8 cellular contexts compared by ENCODE assay signal in genomic region chr6:160990847-160991410, GRCh38. TPM values are rescaled to one million over a fixed set of nuclear protein-coding genes. Genes with fewer than 3 reads are reported as not detected.
DNase-seq lines count a peak whose midpoint lies in the region; ATAC-seq and TF ChIP-seq lines count a peak whose summit lies in the region.

No MANE protein-coding gene starts in this region.

- H3K4me1 ChIP-seq in SK-N-SH (ENCODE audit: control insufficient read depth in 1 of 2, insufficient read depth in 2 of 2, low read depth in 1 of 2, low read length in 1 of 2) (peaks cover 3% of the 10 kb centered on the region in 2 experiments; a peak in 3 of 4 replicates), rectal smooth muscle tissue (ENCODE audit: control insufficient read depth, insufficient read depth, low read length) (peaks cover 5% of the 10 kb centered on the region)

- H3K27ac ChIP-seq in SK-N-SH (ENCODE audit: low read depth in 2 of 2, low read length in 1 of 2) (peak overlapping the region; percentile 86 to 92), rectal smooth muscle tissue (ENCODE audit: low read depth, low read length) (peak overlapping the region; percentile 91)

- H3K36me3 ChIP-seq in SK-N-SH (replicated peaks in 1 of 2; ENCODE audit: control insufficient read depth in 1 of 2, insufficient read depth in 2 of 2, low read length in 1 of 2), result no peaks in the 10 kb centered on the region
- H3K36me3 ChIP-seq in rectal smooth muscle tissue (ENCODE audit: control insufficient read depth, insufficient read depth, low read length), result no peaks in the 10 kb centered on the region

- CTCF ChIA-PET in SK-N-SH (lab: Yijun Ruan, JAX), result interaction anchor here (0.6 to 5.7 kb wide), 9 partner anchors 8 to 383 kb away, joined by 3 to 59 read pairs (median 3); partner anchors contain the start of gene AGPAT4

- peak overlapping the region; percentile 89 for H3K4me2 ChIP-seq in SK-N-SH

- H3K4me3 ChIP-seq in GM12875 (ENCODE audit: low read depth, low read length) (peak overlapping the region; percentile 85), SK-N-SH (ENCODE audit: low read depth in 2 of 2, low read length in 1 of 2) (peak overlapping the region; percentile 89 to 90), rectal smooth muscle tissue (ENCODE audit: low read length) (peak overlapping the region; percentile 84)

- TF ChIP-seq CTCF in GM12875 (IDR thresholded peaks at IDR 0.05; ENCODE audit: borderline replicate concordance, insufficient read depth, low read depth, low read length) (no peak), SK-N-SH (IDR thresholded peaks at IDR 0.05) (no peak)

- peaks cover 15% of the 10 kb centered on the region for H3F3A ChIP-seq in SK-N-SH (replicated peaks; ENCODE audit: insufficient read depth)

- peak overlapping the region; percentile 83 for H3K9ac ChIP-seq in SK-N-SH
- peak overlapping the region; percentile 67 for H3K9ac ChIP-seq in rectal smooth muscle tissue (ENCODE audit: low read length)

- H4K20me1 ChIP-seq in SK-N-SH (ENCODE audit: insufficient read depth), result peaks cover 10% of the 10 kb centered on the region

- H3K9me2 ChIP-seq in SK-N-SH, result no peaks in the 10 kb centered on the region

- no peak for TF ChIP-seq EP300 in SK-N-SH (IDR thresholded peaks at IDR 0.05; ENCODE audit: borderline replicate concordance in 1 of 2, low read depth in 1 of 2, low read length in 1 of 2)

- POLR2A ChIA-PET in SK-N-SH (lab: Yijun Ruan, JAX), result no interaction called here

- H3K79me2 ChIP-seq in SK-N-SH (ENCODE audit: insufficient read depth), result peaks cover 36% of the 10 kb centered on the region

- no peak for TF ChIP-seq RAD21 in SK-N-SH (IDR thresholded peaks at IDR 0.05; ENCODE audit: low read length)

- DNase-seq in SK-N-SH (no peak), fibroblast of peridontal ligament (ENCODE audit: extremely low read depth) (peak; percentile 34), HT-29 (ENCODE audit: low spot score) (no peak), AG08396 (ENCODE audit: low spot score) (no peak), ureter (ENCODE audit: low spot score) (no peak)

- H3K9me3 ChIP-seq in SK-N-SH, result no peaks in the 10 kb centered on the region

- H3K27me3 ChIP-seq in SK-N-SH (ENCODE audit: insufficient read depth) (no peaks in the 10 kb centered on the region), rectal smooth muscle tissue (ENCODE audit: control insufficient read depth, insufficient read depth, low read length) (no peaks in the 10 kb centered on the region)

- WGBS in SK-N-SH (ENCODE audit: low lambda C conversion rate), result 3% methylated on average over 13 of the region's 16 CpGs

- ATAC-seq in GM21529 (IDR thresholded peaks at IDR 0.05; ENCODE audit: unreplicated experiment), result no peak

- peak overlapping the region; percentile 97 for H2AFZ ChIP-seq in SK-N-SH (ENCODE audit: low read depth)

TF ChIP-seq in SK-N-SH, 30 proteins besides CTCF, POLR2A, EP300 and RAD21:
- TF ChIP-seq FOSL2 (IDR thresholded peaks at IDR 0.05; ENCODE audit: borderline replicate concordance, low read depth) (no peak), JUND (IDR thresholded peaks at IDR 0.05) (no peak), TCF12 (IDR thresholded peaks at IDR 0.05) (no peak), RCOR1 (IDR thresholded peaks at IDR 0.05; ENCODE audit: low read length) (no peak), ELF1 (IDR thresholded peaks at IDR 0.05) (no peak), RXRA (IDR thresholded peaks at IDR 0.05; ENCODE audit: borderline replicate concordance, low read depth) (no peak)

RNA-seq across cellular contexts. Expression of gene MAP3K4, which starts 0.6 kb away (rescaled TPM):
- 6.8 and 7.1 TPM in 2 replicates for polyA plus RNA-seq in SK-N-SH (2012; rRNA removed)
- polyA plus RNA-seq in SK-N-SH (2012; cell fraction: cytosol; rRNA removed), result 6.1 and 7.1 TPM in 2 replicates
- polyA plus RNA-seq in SK-N-SH (2012; cell fraction: nucleus; rRNA removed), result 21.1 and 27.5 TPM in 2 replicates
- total RNA-seq in HT-29 (2014; rRNA removed; shearing (Covaris generic)), result 12.6 and 16.1 TPM in 2 replicates
- total RNA-seq in ureter, result 89.8 TPM
